Comparison of ENCODE assay signal across 28 cellular contexts in the genomic region with DNA sequence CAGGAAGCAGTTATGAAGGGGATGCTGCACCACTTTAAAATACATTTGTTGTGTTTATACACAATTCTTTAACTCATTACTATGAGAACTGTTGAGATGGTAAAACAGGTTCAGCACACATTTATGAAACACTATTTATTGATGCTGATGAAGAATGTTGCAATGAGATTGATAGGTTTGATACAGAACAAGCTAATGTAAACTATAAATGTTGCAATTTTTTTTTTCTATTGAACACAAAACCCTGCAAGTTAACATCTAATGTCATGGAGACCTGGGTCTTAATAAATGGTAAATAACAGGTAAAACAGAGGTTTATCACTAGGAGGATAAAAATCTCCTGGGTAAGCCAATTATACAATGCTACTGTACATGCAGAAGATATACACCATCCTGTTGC.
"Had no signal": no experiment of that assay in that cellular context is flagged by ENCODE, and none has a peak within 500 bp of the region (broad histone marks: within the 10 kb centered on the region; RNA-seq: fewer than 3 reads in every experiment).

No MANE protein-coding gene starts in this region.

- H3K4me3 ChIP-seq: colonic mucosa, coronary artery, dorsolateral prefrontal cortex, esophagus muscularis mucosa, esophagus squamous epithelium, gastrocnemius medialis, gastroesophageal sphincter, heart left ventricle, heart right ventricle had no signal

- DNase-seq: colonic mucosa; cortex of kidney; dermis blood vessel endothelial cell; dorsolateral prefrontal cortex; effector CD4-positive, alpha-beta T cell; effector CD8-positive, alpha-beta T cell; effector memory CD4-positive, alpha-beta T cell; effector memory CD8-positive, alpha-beta T cell; endodermal cell; erythroblast; esophagus squamous epithelium; foreskin fibroblast; foreskin keratinocyte; foreskin melanocyte; gastrocnemius medialis; glutamatergic neuron; head of caudate nucleus; heart left ventricle; heart right ventricle had no signal

- H3K4me1 ChIP-seq: colonic mucosa, esophagus muscularis mucosa, esophagus squamous epithelium, foreskin keratinocyte, gastrocnemius medialis, gastroesophageal sphincter, heart left ventricle, heart right ventricle had no signal

- H3K9me3 ChIP-seq: colonic mucosa, esophagus squamous epithelium, gastrocnemius medialis had no signal

- ATAC-seq: effector memory CD8-positive, alpha-beta T cell; esophagus mucosa; foreskin keratinocyte; gastrocnemius medialis; gastroesophageal sphincter; heart left ventricle; heart right ventricle had no signal

- H3K27ac ChIP-seq: colonic mucosa, coronary artery, dorsolateral prefrontal cortex, epithelial cell of prostate, esophagus muscularis mucosa, esophagus squamous epithelium, foreskin keratinocyte, gastrocnemius medialis, gastroesophageal sphincter, heart left ventricle, heart right ventricle had no signal

- H3K36me3 ChIP-seq: colonic mucosa, esophagus muscularis mucosa, esophagus squamous epithelium, gastrocnemius medialis, gastroesophageal sphincter, heart left ventricle, heart right ventricle had no signal

- FAIRE-seq: colon, endometrium, endothelial cell of umbilical vein, frontal cortex had no signal

- H3K27me3 ChIP-seq: colonic mucosa, dorsolateral prefrontal cortex, esophagus muscularis mucosa, esophagus squamous epithelium, foreskin keratinocyte, gastrocnemius medialis, gastroesophageal sphincter, heart left ventricle, heart right ventricle had no signal
